Comparison of ENCODE assay signal across 10 cellular contexts in the genomic region with DNA sequence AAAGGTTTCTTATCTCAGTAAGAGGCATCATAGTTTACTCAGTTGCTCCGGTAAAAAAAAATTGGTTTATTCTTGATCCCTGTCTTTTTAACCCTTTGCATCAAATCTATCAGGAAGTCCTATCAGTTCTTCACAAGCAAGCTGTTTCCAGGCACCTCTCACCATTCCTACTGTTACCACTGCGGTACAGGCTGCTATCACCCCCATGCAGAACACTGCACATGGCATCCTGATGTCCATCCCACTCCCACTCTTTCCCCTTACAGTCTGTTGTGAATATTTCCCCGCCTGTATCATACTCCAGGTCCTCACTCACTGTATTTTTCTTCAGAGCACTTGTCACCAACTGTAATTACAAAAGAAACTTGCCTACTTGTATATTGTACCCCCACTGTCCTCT. TPM values are rescaled to one million over a fixed set of nuclear protein-coding genes. Genes with fewer than 3 reads are reported as not detected.
"Had no signal": no experiment of that assay in that cellular context is flagged by ENCODE, and none has a peak within 500 bp of the region (broad histone marks: within the 10 kb centered on the region; RNA-seq: fewer than 3 reads in every experiment).

No MANE protein-coding gene starts in this region.

- ATAC-seq: HepG2 had no signal

- H3K27ac ChIP-seq: HL-60, KMS-11 had no signal

- DNase-seq: IMR-90, KBM-7, KG1 had no signal

- H3K27ac Mint-ChIP-seq: IgD-negative memory B cell had no signal

- H3K4me2 ChIP-seq: KMS-11 had no signal

- H3K4me3 Mint-ChIP-seq: IgD-negative memory B cell had no signal

- H3K9ac ChIP-seq: KMS-11 had no signal

- H3K9me3 Mint-ChIP-seq: IgD-negative memory B cell had no signal

- H3K36me3 Mint-ChIP-seq: IgD-negative memory B cell had no signal

- FAIRE-seq: HepG2, HTR-8/SVneo had no signal

RNA-seq across cellular contexts. Expression of a gene that starts 5.3 kb away (rescaled TPM):
- total RNA-seq: HepG2, HT-29 had no signal
- polyA plus RNA-seq: HepG2, IgD-negative memory B cell had no signal

RNA-seq across cellular contexts. Expression of a gene that starts 40.0 kb away (rescaled TPM):
- total RNA-seq: HepG2, HT-29, HT1080 had no signal
- polyA plus RNA-seq: HepG2, IMR-90 had no signal
